Comparison of ENCODE assay signal across 2 cellular contexts in the genomic region with DNA sequence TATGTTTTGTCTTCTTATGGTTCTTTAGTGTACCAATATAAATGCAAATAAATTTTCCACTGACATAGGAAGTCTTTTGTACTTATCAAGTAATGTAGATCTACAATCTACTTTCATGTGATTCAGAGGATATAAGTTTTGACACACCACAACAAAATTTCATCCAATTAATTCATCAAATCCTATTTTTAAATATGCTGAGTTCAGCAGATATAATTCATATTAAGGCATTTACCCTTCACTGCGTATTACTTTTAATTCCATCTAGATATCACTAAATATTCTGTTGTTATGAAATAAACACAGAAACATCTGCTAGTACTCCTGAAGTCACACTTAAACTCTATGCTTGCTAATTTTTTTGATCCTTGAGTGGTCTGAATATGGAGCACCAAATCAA.
TF ChIP-seq lines count a peak whose summit lies in the region.

No MANE protein-coding gene starts in this region.

TF ChIP-seq in HepG2, 621 proteins besides CTCF, POLR2A, EP300 and RAD21:
- TF ChIP-seq MAFF (IDR thresholded peaks at IDR 0.05; ENCODE audit: low read depth, low read length): peak; percentile 83
- TF ChIP-seq ONECUT2 (CRISPR knock-in tag; IDR thresholded peaks at IDR 0.05): no peak
- no peak for TF ChIP-seq PRMT3 (CRISPR knock-in tag; IDR thresholded peaks at IDR 0.05; ENCODE audit: borderline replicate concordance, low read depth)
- no peak for TF ChIP-seq ZNF382 (CRISPR knock-in tag; IDR thresholded peaks at IDR 0.05; ENCODE audit: borderline replicate concordance)
- TF ChIP-seq SAP130 (CRISPR knock-in tag; IDR thresholded peaks at IDR 0.05; ENCODE audit: low read depth): no peak
- TF ChIP-seq MAZ (IDR thresholded peaks at IDR 0.05; ENCODE audit: borderline replicate concordance, low read depth, low read length): no peak
- TF ChIP-seq MAZ (CRISPR knock-in tag; IDR thresholded peaks at IDR 0.05; ENCODE audit: low read depth): no peak
- no peak for TF ChIP-seq GATA4 (IDR thresholded peaks at IDR 0.05; ENCODE audit: borderline replicate concordance, low read depth)
- no peak for TF ChIP-seq ZNF430 (CRISPR knock-in tag; IDR thresholded peaks at IDR 0.05)
- no peak for TF ChIP-seq ZNF564 (CRISPR knock-in tag; IDR thresholded peaks at IDR 0.05)
- no peak for TF ChIP-seq ZNF451 (CRISPR knock-in tag; IDR thresholded peaks at IDR 0.05)
- no peak for TF ChIP-seq HCFC1 (IDR thresholded peaks at IDR 0.05; ENCODE audit: low read depth, low read length)
- TF ChIP-seq MAFK (conservative IDR thresholded peaks at IDR 0.05 in 1 of 2, IDR thresholded peaks at IDR 0.05 in 1 of 2; ENCODE audit: low read length in 2 of 2): peak; percentile 79 to 93; a peak in 3 of 4 replicates
TF ChIP-seq in HepG2: peak in this region for 2.

TF ChIP-seq in K562, 482 proteins besides CTCF, POLR2A, EP300 and RAD21:
- TF ChIP-seq ZNF316 (IDR thresholded peaks at IDR 0.05): peak; percentile 76
- peak; percentile 47; the same call in 1 of the 2 replicates for TF ChIP-seq C11orf30 (IDR thresholded peaks at IDR 0.05; ENCODE audit: low read depth)
- TF ChIP-seq, protein P1, sequence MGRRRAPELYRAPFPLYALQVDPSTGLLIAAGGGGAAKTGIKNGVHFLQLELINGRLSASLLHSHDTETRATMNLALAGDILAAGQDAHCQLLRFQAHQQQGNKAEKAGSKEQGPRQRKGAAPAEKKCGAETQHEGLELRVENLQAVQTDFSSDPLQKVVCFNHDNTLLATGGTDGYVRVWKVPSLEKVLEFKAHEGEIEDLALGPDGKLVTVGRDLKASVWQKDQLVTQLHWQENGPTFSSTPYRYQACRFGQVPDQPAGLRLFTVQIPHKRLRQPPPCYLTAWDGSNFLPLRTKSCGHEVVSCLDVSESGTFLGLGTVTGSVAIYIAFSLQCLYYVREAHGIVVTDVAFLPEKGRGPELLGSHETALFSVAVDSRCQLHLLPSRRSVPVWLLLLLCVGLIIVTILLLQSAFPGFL (CRISPR knock-in tag; IDR thresholded peaks at IDR 0.05): no peak
- TF ChIP-seq MAFK (IDR thresholded peaks at IDR 0.05; ENCODE audit: low read length): peak; percentile 59; the same call in 1 of the 2 replicates
- TF ChIP-seq, protein P2, sequence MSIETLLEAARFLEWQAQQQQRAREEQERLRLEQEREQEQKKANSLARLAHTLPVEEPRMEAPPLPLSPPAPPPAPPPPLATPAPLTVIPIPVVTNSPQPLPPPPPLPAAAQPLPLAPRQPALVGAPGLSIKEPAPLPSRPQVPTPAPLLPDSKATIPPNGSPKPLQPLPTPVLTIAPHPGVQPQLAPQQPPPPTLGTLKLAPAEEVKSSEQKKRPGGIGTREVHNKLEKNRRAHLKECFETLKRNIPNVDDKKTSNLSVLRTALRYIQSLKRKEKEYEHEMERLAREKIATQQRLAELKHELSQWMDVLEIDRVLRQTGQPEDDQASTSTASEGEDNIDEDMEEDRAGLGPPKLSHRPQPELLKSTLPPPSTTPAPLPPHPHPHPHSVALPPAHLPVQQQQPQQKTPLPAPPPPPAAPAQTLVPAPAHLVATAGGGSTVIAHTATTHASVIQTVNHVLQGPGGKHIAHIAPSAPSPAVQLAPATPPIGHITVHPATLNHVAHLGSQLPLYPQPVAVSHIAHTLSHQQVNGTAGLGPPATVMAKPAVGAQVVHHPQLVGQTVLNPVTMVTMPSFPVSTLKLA (conservative IDR thresholded peaks at IDR 0.05): no peak
- TF ChIP-seq MAFF (IDR thresholded peaks at IDR 0.05; ENCODE audit: low read length): peak; percentile 70
